In genomic region chrX:136762820-136763452, GRCh38 we compare ENCODE assay signal across 24 cellular contexts. TPM values are rescaled to one million over a fixed set of nuclear protein-coding genes. Genes with fewer than 3 reads are reported as not detected.
DNase-seq lines count a peak whose midpoint lies in the region; ATAC-seq, FAIRE-seq and TF ChIP-seq lines count a peak whose summit lies in the region.
"Had no signal": no experiment of that assay in that cellular context is flagged by ENCODE, and none has a peak within 500 bp of the region (broad histone marks: within the 10 kb centered on the region; RNA-seq: fewer than 3 reads in every experiment).

No MANE protein-coding gene starts in this region.

- no TSS peak for BruUV-seq in GM12878 (replicated peaks; lab: Mats Ljungman, UMichigan)

- H3K4me1 Mint-ChIP-seq in CD4-positive, CD25-positive, alpha-beta regulatory T cell = peaks cover 16 to 55% (median 35%) of the 10 kb centered on the region in 4 donors
- H3K4me1 Mint-ChIP-seq in T-cell = peaks cover 55 to 66% (median 57%) of the 10 kb centered on the region in 3 donors

- in situ Hi-C loops in GM12878 (cut with MboI) = no loop called here

- H3K4me3 ChIP-seq in CD4-positive, CD25-positive, alpha-beta regulatory T cell (ENCODE audit: low read depth, low read length) = peak overlapping the region; percentile 24
- H3K4me3 ChIP-seq in GM12878 = no peak overlapping the region
- no peak overlapping the region for H3K4me3 ChIP-seq in suprapubic skin
- H3K4me3 ChIP-seq: cardiac muscle cell, gastroesophageal sphincter, MG63, transverse colon had no signal

- no peak for TF ChIP-seq EP300 in GM12878 (IDR thresholded peaks at IDR 0.05; ENCODE audit: borderline replicate concordance in 1 of 2, control insufficient read depth in 1 of 2, low read depth in 2 of 2, low read length in 2 of 2)
- no peak for TF ChIP-seq EP300 in suprapubic skin (IDR thresholded peaks at IDR 0.05)

- TF ChIP-seq RAD21 in GM12878 (IDR thresholded peaks at IDR 0.05; ENCODE audit: insufficient read depth, low read depth, low read length) = no peak

- no peak overlapping the region for H3K27ac ChIP-seq in CD4-positive, CD25-positive, alpha-beta regulatory T cell (ENCODE audit: insufficient read depth, low read length, poor library complexity, severe bottlenecking)
- H3K27ac ChIP-seq in GM12878 (ENCODE audit: control insufficient read depth, insufficient read depth) (no peak overlapping the region), suprapubic skin (no peak overlapping the region)
- H3K27ac ChIP-seq: 22Rv1, cardiac muscle cell, gastroesophageal sphincter, neutrophil, transverse colon, VCaP had no signal

- no peak for ATAC-seq in CD4-positive, CD25-positive, alpha-beta regulatory T cell (ENCODE audit: low read depth in 2 of 2)
- ATAC-seq in T-cell (replicated peaks in 1 of 4) (peak in 1 of 4 experiments; percentile 18), GM12878 (no peak)
- ATAC-seq: gastroesophageal sphincter; HepG2; right cardiac atrium; stimulated activated naive B cell treated with anti-CD40 and anti-IgM and Interleukin-4, amounts not matched to agents 10 μg/mL and 1 μg/mL and 100 μg/mL, for 72 hours had no signal

- H3K27me3 Mint-ChIP-seq in CD4-positive, CD25-positive, alpha-beta regulatory T cell = no peaks in the 10 kb centered on the region
- H3K27me3 Mint-ChIP-seq in T-cell = peaks cover 0 to 3% of the 10 kb centered on the region in 2 donors
- H3K27me3 Mint-ChIP-seq: stimulated activated naive B cell treated with anti-CD40 and anti-IgM and Interleukin-4, amounts not matched to agents 10 μg/mL and 1 μg/mL and 100 μg/mL, for 72 hours had no signal

- no peak overlapping the region for H3K9ac ChIP-seq in GM12878 (ENCODE audit: control insufficient read depth, insufficient read depth, low read length)

- 4% methylated on average over 2 of the region's 2 CpGs for WGBS in GM12878 (ENCODE audit: insufficient coverage, insufficient replicate concordance, low lambda C conversion rate, missing lambda C conversion rate)
- WGBS in suprapubic skin = 68% methylated on average over 2 of the region's 2 CpGs

- TF ChIP-seq POLR2A in GM12878 (IDR thresholded peaks at IDR 0.05; ENCODE audit: low read depth, low read length) (no peak), suprapubic skin (IDR thresholded peaks at IDR 0.05) (no peak)

- intact Hi-C loops in GM12878 (cut with micrococcal nuclease; ENCODE audit: unreplicated experiment) = no loop called here

- H3K79me2 ChIP-seq in GM12878 (ENCODE audit: control insufficient read depth, insufficient read depth, low read length) = no peaks in the 10 kb centered on the region

- peaks cover 6% of the 10 kb centered on the region for H3K36me3 ChIP-seq in CD4-positive, CD25-positive, alpha-beta regulatory T cell (ENCODE audit: control insufficient read depth, insufficient read depth, low read length)
- H3K36me3 ChIP-seq in GM12878 (ENCODE audit: control insufficient read depth in 2 of 2, insufficient read depth in 2 of 2, low read length in 1 of 2) (no peaks in the 10 kb centered on the region; a peak in 1 of 4 replicates), suprapubic skin (no peaks in the 10 kb centered on the region)
- H3K36me3 ChIP-seq: cardiac muscle cell, gastroesophageal sphincter, MG63, neutrophil, transverse colon had no signal

- RAD21 ChIA-PET in GM12878 (lab: Charles Lee; ENCODE audit: unreplicated experiment) = no interaction called here

- no peak overlapping the region for H2AFZ ChIP-seq in GM12878 (ENCODE audit: control insufficient read depth, low read depth, low read length)

- no peaks in the 10 kb centered on the region for H3K27me3 ChIP-seq in CD4-positive, CD25-positive, alpha-beta regulatory T cell (ENCODE audit: control insufficient read depth, insufficient read depth, low read length)
- H3K27me3 ChIP-seq in GM12878 (replicated peaks in 1 of 2; ENCODE audit: control insufficient read depth in 2 of 2, insufficient read depth in 2 of 2, low read length in 1 of 2) (no peaks in the 10 kb centered on the region), suprapubic skin (no peaks in the 10 kb centered on the region)
- H3K27me3 ChIP-seq: cardiac muscle cell, gastroesophageal sphincter, MG63, neutrophil, transverse colon had no signal

- no peak for FAIRE-seq in GM12878 (lab: Jason Lieb, UNC)
- FAIRE-seq: HepG2 had no signal

- H3K9me3 ChIP-seq in CD4-positive, CD25-positive, alpha-beta regulatory T cell (ENCODE audit: control insufficient read depth in 2 of 2, low read length in 2 of 2) = no peaks in the 10 kb centered on the region
- H3K9me3 ChIP-seq in GM12878 (replicated peaks; ENCODE audit: control insufficient read depth, insufficient read depth, low read length) (no peaks in the 10 kb centered on the region; the same call in 2 of the 3 replicates), suprapubic skin (no peaks in the 10 kb centered on the region)
- H3K9me3 ChIP-seq: gastroesophageal sphincter, MG63, neutrophil, transverse colon had no signal

- no peak for TF ChIP-seq CTCF in GM12878 (IDR thresholded peaks at IDR 0.05 in 2 of 3, conservative IDR thresholded peaks at IDR 0.05 in 1 of 3; ENCODE audit: control insufficient read depth in 2 of 3, extremely low read depth in 1 of 3, insufficient read depth in 1 of 3, low read depth in 3 of 3, low read length in 3 of 3)
- no peak for TF ChIP-seq CTCF in suprapubic skin (IDR thresholded peaks at IDR 0.05)

- SMC1A ChIA-PET in GM12878 (lab: Charles Lee; ENCODE audit: uncharacterized antibody, unreplicated experiment) = interaction anchor here (1.1 kb wide), 1 partner anchor 51 kb away, joined by 3 read pairs; no protein-coding TSS in a partner anchor

- DNase-seq in NCI-H82 (lab: John Stamatoyannopoulos, UW) (peak; percentile 1), NCI-H82 treated with DMSO at 0.1 percent for 48 hours (lab: John Stamatoyannopoulos, UW; ENCODE audit: unreplicated experiment) (no peak), T-cell (peak in 1 of 34 experiments; percentile 12), GM12878 (ENCODE audit: low read depth, low spot score) (no peak), suprapubic skin (ENCODE audit: low spot score in 2 of 2) (no peak), GF-D8 (lab: John Stamatoyannopoulos, UW) (no peak), retina (no peak)
- no peak for DNase-seq in CD4-positive, CD25-positive, alpha-beta regulatory T cell
- DNase-seq: activated CD8-positive, alpha-beta memory T cell treated with anti-CD3 and anti-CD28 coated beads, Interleukin-2, amount 50 U/mL, for 4 hours; H7; MG63; NCI-H345; NK-92 treated with Interleukin-12 subunit alpha and Interleukin-12 subunit beta, amount 100 ng/mL, for 24 hours; right cardiac atrium; stimulated activated CD4-positive, alpha-beta T cell treated with anti-CD3 and anti-CD28 coated beads, Interleukin-15, amount 100 ng/mL, for 24 hours; stimulated activated naive B cell treated with anti-CD40 and anti-IgM and Interleukin-4, amounts not matched to agents 10 μg/mL and 1 μg/mL and 100 μg/mL, for 72 hours; SW 1271; transverse colon had no signal

- CTCF ChIA-PET in T-cell (lab: Charles Lee) = no interaction called here
- CTCF ChIA-PET in GM12878 (lab: Yijun Ruan, JAX) = no interaction called here

- H3K27ac Mint-ChIP-seq in CD4-positive, CD25-positive, alpha-beta regulatory T cell = peak overlapping the region in 2 of 3 donors; percentile 32 to 37
- peak overlapping the region; percentile 55 to 73 for H3K27ac Mint-ChIP-seq in T-cell

- no peaks in the 10 kb centered on the region for H3K9me3 Mint-ChIP-seq in CD4-positive, CD25-positive, alpha-beta regulatory T cell
- no peaks in the 10 kb centered on the region for H3K9me3 Mint-ChIP-seq in T-cell
- H3K9me3 Mint-ChIP-seq: stimulated activated naive B cell treated with anti-CD40 and anti-IgM and Interleukin-4, amounts not matched to agents 10 μg/mL and 1 μg/mL and 100 μg/mL, for 72 hours had no signal

- no peak overlapping the region for H3K4me2 ChIP-seq in GM12878 (ENCODE audit: control insufficient read depth, insufficient read depth)

- peaks cover 8% of the 10 kb centered on the region for H3K36me3 Mint-ChIP-seq in CD4-positive, CD25-positive, alpha-beta regulatory T cell
- H3K36me3 Mint-ChIP-seq in T-cell = peaks cover 9% of the 10 kb centered on the region

- H3K4me1 ChIP-seq in CD4-positive, CD25-positive, alpha-beta regulatory T cell (ENCODE audit: control insufficient read depth, insufficient read depth, low read length, poor library complexity, severe bottlenecking) = peaks cover 40% of the 10 kb centered on the region
- H3K4me1 ChIP-seq in GM12878 (ENCODE audit: control insufficient read depth, insufficient read depth, low read length) = peaks cover 10% of the 10 kb centered on the region
- no peaks in the 10 kb centered on the region for H3K4me1 ChIP-seq in suprapubic skin

- no peaks in the 10 kb centered on the region for H4K20me1 ChIP-seq in GM12878 (ENCODE audit: control insufficient read depth, insufficient read depth)

- H3K4me3 Mint-ChIP-seq in CD4-positive, CD25-positive, alpha-beta regulatory T cell = peak overlapping the region in 3 of 4 donors; percentile 28 to 61 (median 31)
- peak overlapping the region in 1 of 3 donors; percentile 35 for H3K4me3 Mint-ChIP-seq in T-cell
- H3K4me3 Mint-ChIP-seq: stimulated activated naive B cell treated with anti-CD40 and anti-IgM and Interleukin-4, amounts not matched to agents 10 μg/mL and 1 μg/mL and 100 μg/mL, for 72 hours had no signal

- POLR2A ChIA-PET in T-cell (lab: Charles Lee) (no interaction called here), GM12878 (lab: Charles Lee) (no interaction called here)

TF ChIP-seq in GM12878, 131 proteins besides CTCF, POLR2A, EP300 and RAD21 (continues in another document):
- TF ChIP-seq RUNX3 (IDR thresholded peaks at IDR 0.05; ENCODE audit: low read length) = peak; percentile 63; the same call in 1 of the 2 replicates

RNA-seq across cellular contexts. Expression of gene ARHGEF6, which starts 17.8 kb away (rescaled TPM):
- 87.8 TPM for total RNA-seq in CD4-positive, CD25-positive, alpha-beta regulatory T cell
- polyA plus RNA-seq in CD4-positive, CD25-positive, alpha-beta regulatory T cell = 100 to 1,000 TPM in 1 of 4 donors, 10 to 100 TPM in 3; 83.0 to 111 (median 86.9) TPM
- total RNA-seq in T-cell (10 to 100 TPM; 63.4 to 79.9 (median 72.9) TPM), GM12878 (2014; rRNA removed) (21.1 and 21.5 TPM in 2 replicates), GM12878 (2014; rRNA removed; fragmentation: Illumina TruSeq; extraction: Trizol) (25.1 and 25.8 TPM in 2 replicates), GM12878 (2021) (18.8 and 18.9 TPM in 2 replicates), suprapubic skin (10 to 100 TPM in 1 of 4 donors, 1 to 10 TPM in 3; 5.9 to 16.9 (median 7.2) TPM)
- total RNA-seq in GM12878 (2013; cell fraction: nucleolus; rRNA removed) = 22.3 and 23.5 TPM in 2 replicates
- polyA plus RNA-seq in GM12878 (2011; ENCODE audit: low read depth) = 10.8 TPM
- polyA plus RNA-seq in GM12878 (2011; rRNA removed) (18.1 and 25.4 TPM in 2 replicates), GM12878 (2014; fragmentation: Illumina TruSeq; extraction: Trizol) (29.7 and 37.7 TPM in 2 replicates), GM12878 (2014; fragmentation: Nextera tagmentation; extraction: Ambion mirVana) (1 to 10 TPM; 5.4 to 6.5 TPM), GM12878 (2014; rRNA removed) (16.2 and 17.9 TPM in 2 replicates), GM12878 (2016; fragmentation: Nextera tagmentation; extraction: Ambion mirVana) (10 to 100 TPM; 13.7 to 13.8 TPM)
- polyA plus RNA-seq in GM12878 (2011; cell fraction: cytosol; rRNA removed) = 9.3 and 10.1 TPM in 2 replicates
- polyA plus RNA-seq in GM12878 (2011; cell fraction: nucleus; rRNA removed) = 17.0 and 18.3 TPM in 2 replicates
- 12.9 and 15.3 TPM in 2 replicates for polyA plus RNA-seq in GM12878 (2012)
- polyA minus RNA-seq in GM12878 (2011; rRNA and poly(A)+ RNA removed) = 14.4 and 16.4 TPM in 2 replicates
- 4.4 and 5.7 TPM in 2 replicates for polyA minus RNA-seq in GM12878 (2011; cell fraction: cytosol; rRNA and poly(A)+ RNA removed)
- polyA minus RNA-seq in GM12878 (2011; cell fraction: nucleus; rRNA and poly(A)+ RNA removed) = 5.8 and 6.6 TPM in 2 replicates
- total RNA-seq: HepG2 had no signal
